ENCODE assay signal across 14 cellular contexts in genomic region chr11:61728940-61729219, GRCh38. TPM values are rescaled to one million over a fixed set of nuclear protein-coding genes. Genes with fewer than 3 reads are reported as not detected.
DNase-seq lines count a peak whose midpoint lies in the region; ATAC-seq and TF ChIP-seq lines count a peak whose summit lies in the region.
"Had no signal": no experiment of that assay in that cellular context is flagged by ENCODE, and none has a peak within 500 bp of the region (broad histone marks: within the 10 kb centered on the region; RNA-seq: fewer than 3 reads in every experiment).

No MANE protein-coding gene starts in this region.

- H3K27me3 ChIP-seq in lung (ENCODE audit: control insufficient read depth, insufficient read depth) = no peaks in the 10 kb centered on the region
- H3K27me3 ChIP-seq: uterus had no signal

- peak; percentile 66 for DNase-seq in EL
- DNase-seq in HT-29 (ENCODE audit: low spot score) = peak; percentile 93
- peak; percentile 59 for DNase-seq in astrocyte of the spinal cord (ENCODE audit: low read depth, low spot score)
- DNase-seq in lung (ENCODE audit: low spot score) = peak; percentile 58
- no peak for DNase-seq in stimulated activated CD4-positive, alpha-beta T cell treated with anti-CD3 and anti-CD28 coated beads, Interleukin-4, amount 100 ng/mL, for 4 hours
- no peak for DNase-seq in OCI-M2 (lab: John Stamatoyannopoulos, UW; ENCODE audit: unreplicated experiment)
- DNase-seq: activated naive CD4-positive, alpha-beta T cell treated with anti-CD3 and anti-CD28 coated beads, Interleukin-2, amount 10 ng/mL, durations not matched to agents 7 days and 5 days; DMS79 treated with DMSO at 0.1 percent for 48 hours; left colon; uterus had no signal

- in situ Hi-C loops in astrocyte of the spinal cord (cut with HindIII; ENCODE audit: low sequenced_read_pairs) = no loop called here

- H3K4me3 ChIP-seq in astrocyte of the spinal cord (ENCODE audit: low read depth, low read length) (no peak overlapping the region), lung (no peak overlapping the region)
- H3K4me3 ChIP-seq: HAP-1, prostate gland, uterus had no signal

- H3K9me3 ChIP-seq in lung (ENCODE audit: control insufficient read depth in 2 of 2, insufficient read depth in 1 of 2, low read length in 1 of 2) = no peaks in the 10 kb centered on the region
- H3K9me3 ChIP-seq: HAP-1, prostate gland, uterus had no signal

- ATAC-seq in lung (ENCODE audit: insufficient read depth, low FRiP score) (no peak), HG03439 (IDR thresholded peaks at IDR 0.05; ENCODE audit: unreplicated experiment) (no peak), HG03175 (IDR thresholded peaks at IDR 0.05; ENCODE audit: unreplicated experiment) (no peak)
- ATAC-seq: left colon had no signal

- TF ChIP-seq CTCF in astrocyte of the spinal cord (IDR thresholded peaks at IDR 0.05; ENCODE audit: low read depth, low read length) = no peak
- no peak for TF ChIP-seq CTCF in lung (IDR thresholded peaks at IDR 0.05; ENCODE audit: control extremely low read depth, extremely low read depth)

- WGBS in lung, 2 donors = 62 to 70% methylated on average over 8 of the region's 8 CpGs

- peaks cover 0 to 3% of the 10 kb centered on the region in 2 donors for H3K36me3 ChIP-seq in lung (ENCODE audit: control insufficient read depth in 2 of 2, insufficient read depth in 2 of 2, low read length in 2 of 2)
- H3K36me3 ChIP-seq: HAP-1, prostate gland, uterus had no signal

- H3K27ac ChIP-seq in lung (ENCODE audit: low read depth in 1 of 2, low read length in 1 of 2) = peak overlapping the region in 1 of 2 donors; percentile 23
- H3K27ac ChIP-seq: prostate gland, uterus had no signal

- peaks cover 0 to 2% of the 10 kb centered on the region in 2 donors for H3K4me1 ChIP-seq in lung (ENCODE audit: control insufficient read depth in 2 of 2, insufficient read depth in 2 of 2, low read length in 2 of 2)
- H3K4me1 ChIP-seq: HAP-1, prostate gland, uterus had no signal

RNA-seq across cellular contexts. Expression of gene MYRF, which starts 23.6 kb away (rescaled TPM):
- 70.1 and 105 TPM in 2 replicates for total RNA-seq in HT-29 (2014; rRNA removed; shearing (Covaris generic))
- 10 to 100 TPM; 27.1 to 41.2 TPM for total RNA-seq in lung
- polyA plus RNA-seq in lung = 10 to 100 TPM; 11.9 to 23.3 TPM

RNA-seq across cellular contexts. Expression of gene DAGLA, which starts 48.7 kb away (rescaled TPM):
- total RNA-seq in HT-29 (2014; rRNA removed; shearing (Covaris generic)) = 9.2 and 9.7 TPM in 2 replicates
- total RNA-seq in lung = 1 to 10 TPM; 1.5 to 7.5 TPM
- polyA plus RNA-seq in lung = 1 to 10 TPM; 2.9 to 3.0 TPM

Comparison
In these comparisons a context has a peak if more than half of its experiments do, and no peak if none do; other contexts are left out.
1. DNase-seq: peak in EL (single experiment), HT-29 (single experiment), astrocyte of the spinal cord (single experiment) and lung (single experiment); none in stimulated activated CD4-positive, alpha-beta T cell treated with anti-CD3 and anti-CD28 coated beads, Interleukin-4, amount 100 ng/mL, for 4 hours (0 of 2) and OCI-M2 (single experiment).